In the genomic region with DNA sequence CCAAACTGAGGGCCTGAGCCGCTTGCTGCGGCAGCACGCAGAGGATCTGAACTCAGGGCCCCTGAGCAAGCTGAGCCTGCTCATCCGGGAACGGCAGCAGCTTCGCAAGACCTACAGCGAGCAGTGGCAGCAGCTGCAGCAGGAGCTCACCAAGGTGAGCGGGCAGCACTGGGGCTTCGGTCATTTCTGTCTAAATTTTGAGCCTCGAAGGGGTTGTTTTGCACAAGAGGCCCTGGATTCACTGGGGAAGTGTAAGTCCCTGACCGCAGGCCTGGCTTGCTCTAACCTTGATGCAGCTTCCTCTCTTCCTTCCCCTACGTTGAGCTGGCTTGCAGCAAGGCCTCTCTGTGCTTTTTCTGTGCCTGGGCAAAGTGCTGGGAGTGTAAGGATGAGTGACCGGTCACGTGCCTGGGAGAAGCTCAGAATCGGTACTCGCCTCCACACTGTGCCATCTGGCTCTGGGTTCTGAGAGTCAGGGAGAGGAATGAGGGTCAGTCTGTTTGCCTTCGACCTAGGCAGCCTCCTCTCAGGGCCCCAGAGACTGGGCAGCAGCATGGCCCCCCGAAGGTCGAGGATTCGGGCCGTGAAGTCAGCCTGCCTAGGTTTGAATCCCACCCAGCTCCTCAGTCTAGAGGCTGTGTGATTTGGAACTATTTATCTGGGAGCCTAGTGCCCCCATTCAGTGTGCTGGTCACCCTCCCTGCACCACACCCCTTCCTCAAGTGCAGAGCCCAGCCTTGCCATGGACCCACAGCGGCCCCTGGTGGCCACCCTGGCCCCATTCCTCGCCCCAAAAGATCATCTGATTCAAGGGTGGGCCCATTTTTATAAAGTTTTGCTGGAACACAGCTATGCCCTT, we compare ENCODE assay signal across 8 cellular contexts.
DNase-seq lines count a peak whose midpoint lies in the region; ATAC-seq and TF ChIP-seq lines count a peak whose summit lies in the region.

No MANE protein-coding gene starts in this region.

- peak overlapping the region; percentile 72 for H3K27ac Mint-ChIP-seq in stimulated activated effector memory CD8-positive, alpha-beta T cell treated with anti-CD3 and anti-CD28 coated beads, Interleukin-12 subunit alpha, Interleukin-12 subunit beta, amount 100 ng/mL, for 72 hours

- ATAC-seq in HG02678 (IDR thresholded peaks at IDR 0.05; ENCODE audit: unreplicated experiment) (peak; percentile 45), GM21360 (IDR thresholded peaks at IDR 0.05; ENCODE audit: unreplicated experiment) (no peak)
- ATAC-seq in stimulated activated effector memory CD8-positive, alpha-beta T cell treated with anti-CD3 and anti-CD28 coated beads, Interleukin-12 subunit alpha, Interleukin-12 subunit beta, amount 100 ng/mL, for 72 hours: peak; percentile 54

- peak overlapping the region; percentile 36 for H3K4me3 Mint-ChIP-seq in stimulated activated effector memory CD8-positive, alpha-beta T cell treated with anti-CD3 and anti-CD28 coated beads, Interleukin-12 subunit alpha, Interleukin-12 subunit beta, amount 100 ng/mL, for 72 hours

- peak; percentile 99 for TF ChIP-seq CTCF in OCI-LY3 (IDR thresholded peaks at IDR 0.05; ENCODE audit: low read depth, low read length)
- TF ChIP-seq CTCF in epithelial cell of esophagus (IDR thresholded peaks at IDR 0.05; ENCODE audit: insufficient read depth, low read depth, low read length, missing control alignments): peak; percentile 98

- no peak overlapping the region for H3K9ac ChIP-seq in OCI-LY3 (ENCODE audit: low read length)

- H3K9me3 Mint-ChIP-seq in stimulated activated effector memory CD8-positive, alpha-beta T cell treated with anti-CD3 and anti-CD28 coated beads, Interleukin-12 subunit alpha, Interleukin-12 subunit beta, amount 100 ng/mL, for 72 hours: no peaks in the 10 kb centered on the region

- H3K9me3 ChIP-seq in OCI-LY3 (ENCODE audit: insufficient read depth, low read length): no peaks in the 10 kb centered on the region
- no peaks in the 10 kb centered on the region for H3K9me3 ChIP-seq in muscle layer of duodenum (ENCODE audit: control insufficient read depth in 1 of 2, low read length in 2 of 2)

- H3K36me3 Mint-ChIP-seq in stimulated activated effector memory CD8-positive, alpha-beta T cell treated with anti-CD3 and anti-CD28 coated beads, Interleukin-12 subunit alpha, Interleukin-12 subunit beta, amount 100 ng/mL, for 72 hours: peaks cover 95% of the 10 kb centered on the region

- H3K27ac ChIP-seq in OCI-LY3 (ENCODE audit: low read length) (no peak overlapping the region), muscle layer of duodenum (ENCODE audit: low read length) (peak overlapping the region; percentile 87)

- H3K4me3 ChIP-seq in OCI-LY3 (ENCODE audit: low read length) (no peak overlapping the region), epithelial cell of esophagus (ENCODE audit: low read length) (no peak overlapping the region), muscle layer of duodenum (ENCODE audit: low read depth in 1 of 2, low read length in 2 of 2) (peak overlapping the region; percentile 57 to 68)

- no peaks in the 10 kb centered on the region for H3K27me3 ChIP-seq in OCI-LY3 (ENCODE audit: low read depth, low read length)
- no peaks in the 10 kb centered on the region for H3K27me3 ChIP-seq in muscle layer of duodenum (ENCODE audit: low read depth, low read length)

- H3K4me2 ChIP-seq in OCI-LY3 (ENCODE audit: low read length): peak overlapping the region; percentile 20

- H3K36me3 ChIP-seq in OCI-LY3 (replicated peaks; ENCODE audit: low read depth, low read length) (no peaks in the 10 kb centered on the region), muscle layer of duodenum (ENCODE audit: control insufficient read depth in 1 of 2, insufficient read depth in 2 of 2, low read length in 2 of 2) (peaks cover 16 to 52% of the 10 kb centered on the region in 2 donors)

- peak; percentile 85 for DNase-seq in ELF-1 (ENCODE audit: low read depth, low spot score)
- peak; percentile 80 for DNase-seq in activated T-cell treated with anti-CD3 and anti-CD28 coated beads for 1 hour (ENCODE audit: low read depth)
- peak; percentile 53 for DNase-seq in epithelial cell of esophagus (ENCODE audit: low read depth)
- DNase-seq in stimulated activated effector memory CD8-positive, alpha-beta T cell treated with anti-CD3 and anti-CD28 coated beads, Interleukin-12 subunit alpha, Interleukin-12 subunit beta, amount 100 ng/mL, for 72 hours (ENCODE audit: low spot score in 2 of 2): peak; percentile 80 to 90

- H4K20me1 ChIP-seq in OCI-LY3 (ENCODE audit: insufficient read depth, low read length): no peaks in the 10 kb centered on the region

- H3K4me1 Mint-ChIP-seq in stimulated activated effector memory CD8-positive, alpha-beta T cell treated with anti-CD3 and anti-CD28 coated beads, Interleukin-12 subunit alpha, Interleukin-12 subunit beta, amount 100 ng/mL, for 72 hours: peaks cover 67% of the 10 kb centered on the region

- no peak overlapping the region for H2AFZ ChIP-seq in OCI-LY3 (ENCODE audit: low read depth, low read length)

- H3K79me2 ChIP-seq in OCI-LY3 (ENCODE audit: low read length): no peaks in the 10 kb centered on the region

- peaks cover 14% of the 10 kb centered on the region; the same call in 1 of the 2 replicates for H3K4me1 ChIP-seq in OCI-LY3 (ENCODE audit: low read length)
- H3K4me1 ChIP-seq in muscle layer of duodenum (ENCODE audit: control insufficient read depth in 1 of 2, insufficient read depth in 2 of 2, low read length in 2 of 2): peaks cover 10 to 26% of the 10 kb centered on the region in 2 donors

Comparison
In these comparisons a context has a peak if more than half of its experiments do, and no peak if none do; other contexts are left out.
1. H3K4me3 ChIP-seq: peak in muscle layer of duodenum (2 of 2); none in OCI-LY3 (single experiment) and epithelial cell of esophagus (single experiment).
2. Peak in every context shown above with its lines, with median percentiles within 50 percentile points of each other: DNase-seq.